26 cellular contexts compared by ENCODE assay signal in genomic region chr3:17063591-17063990, GRCh38.
DNase-seq lines count a peak whose midpoint lies in the region; ATAC-seq and TF ChIP-seq lines count a peak whose summit lies in the region.
"Had no signal": no experiment of that assay in that cellular context is flagged by ENCODE, and none has a peak within 500 bp of the region (broad histone marks: within the 10 kb centered on the region; RNA-seq: fewer than 3 reads in every experiment).

No MANE protein-coding gene starts in this region.

- CTCF ChIA-PET in activated B cell treated with CpG ODN at 0.5 μM for 24 hours (lab: Charles Lee) (no interaction called here), MCF 10A (lab: Yijun Ruan, JAX) (no interaction called here)

- no peaks in the 10 kb centered on the region for H3K27me3 Mint-ChIP-seq in activated T-cell treated with anti-CD3 and anti-CD28 coated beads, Interleukin-2, amount 50 U/mL, for 72 hours (ENCODE audit: low read depth)
- H3K27me3 Mint-ChIP-seq in activated B cell treated with CpG ODN at 0.5 μM for 24 hours = no peaks in the 10 kb centered on the region
- H3K27me3 Mint-ChIP-seq in MCF 10A (ENCODE audit: insufficient read depth, unreplicated experiment) = no peaks in the 10 kb centered on the region
- H3K27me3 Mint-ChIP-seq: type B pancreatic cell had no signal

- no peak overlapping the region for H3K4me3 Mint-ChIP-seq in activated T-cell treated with anti-CD3 and anti-CD28 coated beads, Interleukin-2, amount 50 U/mL, for 72 hours
- H3K4me3 Mint-ChIP-seq in activated B cell treated with CpG ODN at 0.5 μM for 24 hours = no peak overlapping the region
- H3K4me3 Mint-ChIP-seq in MCF 10A (ENCODE audit: unreplicated experiment) = no peak overlapping the region
- H3K4me3 Mint-ChIP-seq: type B pancreatic cell had no signal

- peaks cover 0 to 3% of the 10 kb centered on the region in 2 donors for H3K9me3 Mint-ChIP-seq in activated T-cell treated with anti-CD3 and anti-CD28 coated beads, Interleukin-2, amount 50 U/mL, for 72 hours
- H3K9me3 Mint-ChIP-seq in activated B cell treated with CpG ODN at 0.5 μM for 24 hours (no peaks in the 10 kb centered on the region), MCF 10A (ENCODE audit: unreplicated experiment) (peaks cover 8% of the 10 kb centered on the region)
- H3K9me3 Mint-ChIP-seq: type B pancreatic cell had no signal

- no TSS peak for BruUV-seq in MCF 10A (replicated peaks; lab: Mats Ljungman, UMichigan)

- POLR2A ChIA-PET in activated B cell treated with CpG ODN at 0.5 μM for 24 hours (lab: Charles Lee) = interaction anchor here (0.7 kb wide), 1 partner anchor 145 kb away, joined by 3 read pairs; no protein-coding TSS in a partner anchor
- POLR2A ChIA-PET in MCF 10A (lab: Yijun Ruan, JAX) = no interaction called here

- peaks cover 1 to 8% of the 10 kb centered on the region in 2 donors for H3K36me3 Mint-ChIP-seq in activated T-cell treated with anti-CD3 and anti-CD28 coated beads, Interleukin-2, amount 50 U/mL, for 72 hours (ENCODE audit: insufficient read depth in 2 of 2)
- H3K36me3 Mint-ChIP-seq in activated B cell treated with CpG ODN at 0.5 μM for 24 hours (ENCODE audit: low read depth) (peaks cover 52% of the 10 kb centered on the region), MCF 10A (ENCODE audit: insufficient read depth, unreplicated experiment) (no peaks in the 10 kb centered on the region)
- H3K36me3 Mint-ChIP-seq: type B pancreatic cell had no signal

- peak overlapping the region; percentile 64 for H3K27ac Mint-ChIP-seq in activated T-cell treated with anti-CD3 and anti-CD28 coated beads, Interleukin-2, amount 50 U/mL, for 72 hours
- H3K27ac Mint-ChIP-seq in activated B cell treated with CpG ODN at 0.5 μM for 24 hours (peak overlapping the region; percentile 15), MCF 10A (ENCODE audit: low read depth, unreplicated experiment) (no peak overlapping the region)
- H3K27ac Mint-ChIP-seq: type B pancreatic cell had no signal

- no peak for ATAC-seq in activated T-cell treated with anti-CD3 and anti-CD28 coated beads, Interleukin-2, amount 50 U/mL, for 72 hours (replicated peaks in 1 of 2)
- ATAC-seq in activated B cell treated with CpG ODN at 0.5 μM for 24 hours (ENCODE audit: low read depth) = no peak
- ATAC-seq: A549, Panc1 had no signal

- intact Hi-C loops in activated B cell treated with CpG ODN at 0.5 μM for 24 hours (cut with micrococcal nuclease) (no loop called here), head of caudate nucleus (cut with DNase I) (no loop called here), MCF 10A (cut with micrococcal nuclease) (no loop called here)

- no peak for DNase-seq in activated T-cell treated with anti-CD3 and anti-CD28 coated beads, Interleukin-2, amount 50 U/mL, for 72 hours
- no peak for DNase-seq in activated T-cell treated with anti-CD3 and anti-CD28 coated beads, Interleukin-2, amount 50 U/mL, for 1 hour
- no peak for DNase-seq in activated B cell treated with CpG ODN at 0.5 μM for 24 hours
- DNase-seq in head of caudate nucleus = peak in 24 of 42 donors; percentile 10 to 76 (median 45)
- DNase-seq in putamen (ENCODE audit: low spot score) = peak; percentile 54
- no peak for DNase-seq in hypothalamus (lab: John Stamatoyannopoulos, UW)
- DNase-seq in MCF 10A (ENCODE audit: unreplicated experiment) = no peak
- DNase-seq in DMS114 treated with DMSO at 0.1 percent for 48 hours (lab: John Stamatoyannopoulos, UW; ENCODE audit: unreplicated experiment) = no peak
- DNase-seq: activated T-cell treated with anti-CD3 and anti-CD28 coated beads for 4 hours; AML-193; COR-L47; dorsolateral prefrontal cortex; H7; left ventricle myocardium inferior; NCI-H1092 treated with DMSO at 0.1 percent for 48 hours; NCI-H187 treated with DMSO at 0.1 percent for 48 hours; NCI-H2171 treated with DMSO at 0.1 percent for 48 hours; NCI-H526; ovary; SHP77; stimulated activated CD4-positive, alpha-beta T cell treated with anti-CD3 and anti-CD28 coated beads, Interleukin-1b, Interleukin-23, amount 100 ng/mL, for 48 hours; stimulated activated CD8-positive, alpha-beta memory T cell treated with anti-CD3 and anti-CD28 coated beads, Interleukin-4, amount 100 ng/mL, for 48 hours; T1000 had no signal

- no peak for TF ChIP-seq CTCF in activated B cell treated with CpG ODN at 0.5 μM for 24 hours (IDR thresholded peaks at IDR 0.05)
- no peak for TF ChIP-seq CTCF in MCF 10A (IDR thresholded peaks at IDR 0.05; ENCODE audit: unreplicated experiment)

- H3K4me1 Mint-ChIP-seq in activated T-cell treated with anti-CD3 and anti-CD28 coated beads, Interleukin-2, amount 50 U/mL, for 72 hours (ENCODE audit: low read depth) = no peaks in the 10 kb centered on the region
- no peaks in the 10 kb centered on the region for H3K4me1 Mint-ChIP-seq in activated B cell treated with CpG ODN at 0.5 μM for 24 hours
- no peaks in the 10 kb centered on the region for H3K4me1 Mint-ChIP-seq in MCF 10A (ENCODE audit: insufficient read depth, unreplicated experiment)

Comparison
In these comparisons a context has a peak if more than half of its experiments do, and no peak if none do; other contexts are left out.
1. DNase-seq: peak in head of caudate nucleus (24 of 42) and putamen (single experiment); none in activated T-cell treated with anti-CD3 and anti-CD28 coated beads, Interleukin-2, amount 50 U/mL, for 72 hours (0 of 2), activated T-cell treated with anti-CD3 and anti-CD28 coated beads, Interleukin-2, amount 50 U/mL, for 1 hour (single experiment), activated B cell treated with CpG ODN at 0.5 μM for 24 hours (single experiment), hypothalamus (0 of 51), MCF 10A (single experiment) and DMS114 treated with DMSO at 0.1 percent for 48 hours (single experiment).